ENCODE assay signal across 9 cellular contexts in genomic region chr2:127084611-127085031, GRCh38. TPM values are rescaled to one million over a fixed set of nuclear protein-coding genes. Genes with fewer than 3 reads are reported as not detected.
DNase-seq lines count a peak whose midpoint lies in the region; ATAC-seq, FAIRE-seq and TF ChIP-seq lines count a peak whose summit lies in the region.
"Had no signal": no experiment of that assay in that cellular context is flagged by ENCODE, and none has a peak within 500 bp of the region (broad histone marks: within the 10 kb centered on the region; RNA-seq: fewer than 3 reads in every experiment).

No MANE protein-coding gene starts in this region.

- CTCF ChIA-PET in activated CD4-positive, alpha-beta memory T cell treated with anti-CD3 and anti-CD28 coated beads, Interleukin-2, amount 10 ng/mL, durations not matched to agents 7 days and 5 days (lab: Charles Lee): interaction anchor here (2.4 kb wide), 1 partner anchor 17 kb away, joined by 9 read pairs; no protein-coding TSS in a partner anchor

- peak overlapping the region; percentile 60; the same call in 1 of the 2 replicates for H3K4me3 Mint-ChIP-seq in HFFc6
- H3K4me3 Mint-ChIP-seq in activated CD4-positive, alpha-beta memory T cell treated with anti-CD3 and anti-CD28 coated beads, Interleukin-2, amount 10 ng/mL, durations not matched to agents 7 days and 5 days: no peak overlapping the region

- H3K27me3 ChIP-seq in small intestine (ENCODE audit: control insufficient read depth in 2 of 2, insufficient read depth in 2 of 2, low read length in 2 of 2): no peaks in the 10 kb centered on the region

- H3K4me1 ChIP-seq in small intestine (ENCODE audit: control insufficient read depth in 2 of 2, insufficient read depth in 1 of 2, low read depth in 1 of 2, low read length in 1 of 2): peaks cover 3 to 29% of the 10 kb centered on the region in 2 donors

- no peaks in the 10 kb centered on the region for H3K9me3 Mint-ChIP-seq in HFFc6
- no peaks in the 10 kb centered on the region for H3K9me3 Mint-ChIP-seq in activated CD4-positive, alpha-beta memory T cell treated with anti-CD3 and anti-CD28 coated beads, Interleukin-2, amount 10 ng/mL, durations not matched to agents 7 days and 5 days

- WGBS in small intestine, 3 donors: 12 to 46% (median 13%) methylated on average over 7 of the region's 7 CpGs

- H3K27ac ChIP-seq in small intestine (ENCODE audit: low read depth in 1 of 2, low read length in 1 of 2): peak overlapping the region in 1 of 2 donors; percentile 68
- H3K27ac ChIP-seq: epithelial cell of prostate had no signal

- no peaks in the 10 kb centered on the region for H3K9me3 ChIP-seq in small intestine (ENCODE audit: control insufficient read depth, low read depth)

- no peak for FAIRE-seq in small intestine (lab: Jason Lieb, UNC)

- POLR2A ChIA-PET in activated CD4-positive, alpha-beta memory T cell treated with anti-CD3 and anti-CD28 coated beads, Interleukin-2, amount 10 ng/mL, durations not matched to agents 7 days and 5 days (lab: Charles Lee): interaction anchor here (1.5 kb wide), 1 partner anchor 20 kb away, joined by 6 read pairs; no protein-coding TSS in a partner anchor

- peaks cover 4% of the 10 kb centered on the region; the same call in 1 of the 2 replicates for H3K36me3 Mint-ChIP-seq in HFFc6 (ENCODE audit: low read depth)
- peaks cover 6% of the 10 kb centered on the region for H3K36me3 Mint-ChIP-seq in activated CD4-positive, alpha-beta memory T cell treated with anti-CD3 and anti-CD28 coated beads, Interleukin-2, amount 10 ng/mL, durations not matched to agents 7 days and 5 days (ENCODE audit: low read depth)

- TF ChIP-seq CTCF in HFFc6 (IDR thresholded peaks at IDR 0.05) (no peak), fibroblast of mammary gland (conservative IDR thresholded peaks at IDR 0.05; ENCODE audit: control insufficient read depth, insufficient read depth, low read depth, low read length) (no peak)

- H3K4me3 ChIP-seq in fibroblast of mammary gland (ENCODE audit: control insufficient read depth, low read depth, low read length) (peak overlapping the region; percentile 23), small intestine (ENCODE audit: low read depth in 1 of 2, low read length in 2 of 2) (no peak overlapping the region)

- H3K4me1 Mint-ChIP-seq in HFFc6 (ENCODE audit: low read depth): peaks cover 41% of the 10 kb centered on the region
- peaks cover 50% of the 10 kb centered on the region for H3K4me1 Mint-ChIP-seq in activated CD4-positive, alpha-beta memory T cell treated with anti-CD3 and anti-CD28 coated beads, Interleukin-2, amount 10 ng/mL, durations not matched to agents 7 days and 5 days

- DNase-seq in HFFc6: no peak
- DNase-seq in activated CD4-positive, alpha-beta memory T cell treated with anti-CD3 and anti-CD28 coated beads, Interleukin-2, amount 10 ng/mL, durations not matched to agents 7 days and 5 days: peak; percentile 52
- peak; percentile 55 for DNase-seq in fibroblast of mammary gland (ENCODE audit: low read depth)
- peak; percentile 56 for DNase-seq in small intestine
- DNase-seq in SW480 (ENCODE audit: low spot score): no peak
- DNase-seq in DMS79 (lab: John Stamatoyannopoulos, UW): no peak
- no peak for DNase-seq in NK-92 treated with Interleukin-12 subunit alpha and Interleukin-12 subunit beta, amount 100 ng/mL, for 24 hours (lab: John Stamatoyannopoulos, UW)

- peaks cover 7% of the 10 kb centered on the region; the same call in 1 of the 2 replicates for H3K27me3 Mint-ChIP-seq in HFFc6 (ENCODE audit: insufficient read depth)
- H3K27me3 Mint-ChIP-seq in activated CD4-positive, alpha-beta memory T cell treated with anti-CD3 and anti-CD28 coated beads, Interleukin-2, amount 10 ng/mL, durations not matched to agents 7 days and 5 days: peaks cover 7% of the 10 kb centered on the region

- H3K27ac Mint-ChIP-seq in HFFc6: no peak overlapping the region; the same call in 1 of the 2 replicates
- H3K27ac Mint-ChIP-seq in activated CD4-positive, alpha-beta memory T cell treated with anti-CD3 and anti-CD28 coated beads, Interleukin-2, amount 10 ng/mL, durations not matched to agents 7 days and 5 days: peak overlapping the region; percentile 83

- ATAC-seq in GM18511 (IDR thresholded peaks at IDR 0.05; ENCODE audit: unreplicated experiment): no peak

- no peaks in the 10 kb centered on the region for H3K36me3 ChIP-seq in small intestine (ENCODE audit: control insufficient read depth in 2 of 2, insufficient read depth in 2 of 2, low read length in 2 of 2)

RNA-seq across cellular contexts. Expression of gene BIN1, which starts 22.3 kb away (rescaled TPM):
- total RNA-seq in HFFc6 (2021; fragmentation: NEBNext Ultra II Directional; extraction: Animal tissue kit (Norgen Biotek cat#: 25700)): 10 to 100 TPM; 22.6 to 26.1 (median 23.5) TPM
- total RNA-seq in activated CD4-positive, alpha-beta memory T cell treated with anti-CD3 and anti-CD28 coated beads, Interleukin-2, amount 10 ng/mL, durations not matched to agents 7 days and 5 days: 100 to 1,000 TPM; 130 to 131 TPM
- 10 to 100 TPM in 2 of 3 donors, 1 to 10 TPM in 1; 6.7 to 40.7 (median 16.8) TPM for polyA plus RNA-seq in small intestine

Comparison
In these comparisons a context has a peak if more than half of its experiments do, and no peak if none do; other contexts are left out.
1. DNase-seq: peak in activated CD4-positive, alpha-beta memory T cell treated with anti-CD3 and anti-CD28 coated beads, Interleukin-2, amount 10 ng/mL, durations not matched to agents 7 days and 5 days (single experiment), fibroblast of mammary gland (single experiment) and small intestine (single experiment); none in HFFc6 (single experiment), SW480 (single experiment), DMS79 (single experiment) and NK-92 treated with Interleukin-12 subunit alpha and Interleukin-12 subunit beta, amount 100 ng/mL, for 24 hours (single experiment).
2. RNA of gene BIN1, which starts 22.3 kb away (total RNA-seq): 130 to 131 TPM in activated CD4-positive, alpha-beta memory T cell treated with anti-CD3 and anti-CD28 coated beads, Interleukin-2, amount 10 ng/mL, durations not matched to agents 7 days and 5 days; 22.6 to 26.1 TPM in HFFc6; every median in the first group is over 4 times any median in the second.